In genomic region chr12:116406529-116406928, GRCh38 we compare ENCODE assay signal across 1 cellular context.
TF ChIP-seq lines count a peak whose summit lies in the region.

No MANE protein-coding gene starts in this region.

TF ChIP-seq in HCT116, 20 proteins besides CTCF, POLR2A, EP300 and RAD21 (continued from another document):
- peak; percentile 26 for TF ChIP-seq TCF7L2 (IDR thresholded peaks at IDR 0.05; ENCODE audit: borderline replicate concordance, extremely low read depth, insufficient read depth, insufficient read length)
